ENCODE assay signal across 8 cellular contexts in the genomic region with DNA sequence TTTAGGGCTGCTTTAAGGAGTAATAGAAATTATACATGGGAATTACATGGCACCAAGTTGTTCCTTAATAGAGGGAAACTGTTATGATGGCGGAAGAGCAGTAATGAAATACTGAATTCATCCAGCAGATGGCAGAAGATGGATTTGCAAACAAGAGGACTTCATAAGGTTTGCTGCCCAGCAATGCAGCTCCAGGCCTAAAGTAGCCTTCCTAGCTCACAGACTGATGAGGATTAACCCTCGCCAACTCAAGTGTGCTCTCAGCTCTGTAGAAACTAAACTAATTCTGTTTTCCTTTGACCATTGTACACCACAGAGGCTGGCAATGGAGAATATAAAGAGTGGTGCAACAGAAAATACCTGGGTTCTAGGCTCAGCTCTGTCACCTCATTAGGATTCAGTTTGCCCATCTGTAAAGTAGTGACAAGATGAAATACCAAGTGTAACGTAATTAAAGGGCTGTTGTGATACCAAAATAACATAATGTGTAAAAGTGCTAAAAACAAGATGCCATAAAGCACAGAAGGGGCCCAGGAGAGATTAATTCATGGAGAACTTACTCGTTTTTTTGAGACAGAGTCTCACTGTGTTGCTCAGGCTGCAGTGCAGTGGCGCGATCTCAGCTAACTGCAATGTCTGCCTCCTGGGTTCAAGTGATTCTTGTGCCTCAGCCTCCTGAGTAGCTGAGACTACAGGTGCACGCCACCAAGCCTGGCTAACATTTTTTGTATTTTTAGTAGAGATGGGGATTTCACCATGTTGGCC.
DNase-seq lines count a peak whose midpoint lies in the region; TF ChIP-seq lines count a peak whose summit lies in the region.

No MANE protein-coding gene starts in this region.

- H3K27ac ChIP-seq in brain microvascular endothelial cell, result no peak overlapping the region

- H3K4me3 ChIP-seq in brain microvascular endothelial cell (ENCODE audit: low read depth, low read length), result no peak overlapping the region

- H3K36me3 ChIP-seq in brain microvascular endothelial cell (replicated peaks), result no peaks in the 10 kb centered on the region

- DNase-seq in COLO668 (lab: John Stamatoyannopoulos, UW; ENCODE audit: unreplicated experiment), result peak; percentile 61
- peak; percentile 43 for DNase-seq in GM19238 (ENCODE audit: insufficient read length, low spot score)
- peak; percentile 53 for DNase-seq in HPDE6-E6E7 (ENCODE audit: extremely low spot score)
- peak; percentile 82 for DNase-seq in NCI-H69 (lab: John Stamatoyannopoulos, UW)
- DNase-seq in brain microvascular endothelial cell, result peak; percentile 77
- DNase-seq in inferior parietal cortex (ENCODE audit: extremely low spot score), result peak; percentile 88
- DNase-seq in stimulated activated naive CD4-positive, alpha-beta T cell treated with Interleukin-2 at 50 U/mL for 16 hours (lab: John Stamatoyannopoulos, UW), result peak; percentile 1
- DNase-seq in stimulated activated CD4-positive, alpha-beta T cell treated with anti-CD3 and anti-CD28 coated beads, Interleukin-4, amount 100 ng/mL, for 4 hours, result no peak

- in situ Hi-C loops in brain microvascular endothelial cell (cut with HindIII; ENCODE audit: low pct_ligation_motif_present, low sequenced_read_pairs), result loop anchor here (25.0 kb wide), 2 partner anchors 155 to 230 kb away; partner anchors contain the start of gene GADD45A

- peak; percentile 71 for TF ChIP-seq CTCF in brain microvascular endothelial cell (IDR thresholded peaks at IDR 0.05; ENCODE audit: low read depth, low read length, missing control alignments)

- no peaks in the 10 kb centered on the region for H3K27me3 ChIP-seq in brain microvascular endothelial cell (replicated peaks)

Comparison
In these comparisons a context has a peak if more than half of its experiments do, and no peak if none do; other contexts are left out.
1. DNase-seq: peak in COLO668 (single experiment), GM19238 (single experiment), HPDE6-E6E7 (single experiment), NCI-H69 (single experiment), brain microvascular endothelial cell (single experiment), inferior parietal cortex (single experiment) and stimulated activated naive CD4-positive, alpha-beta T cell treated with Interleukin-2 at 50 U/mL for 16 hours (single experiment); none in stimulated activated CD4-positive, alpha-beta T cell treated with anti-CD3 and anti-CD28 coated beads, Interleukin-4, amount 100 ng/mL, for 4 hours (0 of 2).